ENCODE assay signal across 18 cellular contexts in genomic region chr4:105369988-105370387, GRCh38.
A peak's percentile ranks its signal among the peaks of the same experiment; 100 is the strongest.
DNase-seq lines count a peak whose midpoint lies in the region; TF ChIP-seq lines count a peak whose summit lies in the region.
"Had no signal": no experiment of that assay in that cellular context is flagged by ENCODE, and none has a peak within 500 bp of the region (broad histone marks: within the 10 kb centered on the region; RNA-seq: fewer than 3 reads in every experiment).

No MANE protein-coding gene starts in this region.

- in situ Hi-C loops in brain microvascular endothelial cell (cut with HindIII; ENCODE audit: low pct_ligation_motif_present, low sequenced_read_pairs): no loop called here

- DNase-seq in AG04449 (ENCODE audit: low read depth, low spot score) (peak; percentile 36), HCEC 1CT (peak; percentile 55), brain microvascular endothelial cell (no peak), fibroblast of pulmonary artery (ENCODE audit: low read depth) (peak; percentile 23), retina (no peak), NAMALWA (ENCODE audit: low spot score) (no peak), NCI-H446 treated with DMSO at 0.1 percent for 48 hours (lab: John Stamatoyannopoulos, UW) (no peak)
- DNase-seq in activated naive CD4-positive, alpha-beta T cell treated with Interleukin-2 at 50 U/mL for 16 hours: no peak
- DNase-seq: C1 segment of cervical spinal cord, DND-41, KG1, NCI-H1092, NCI-H146, NCI-H2081, NCI-H524, OCI-M1, RPMI8226 had no signal

- no peaks in the 10 kb centered on the region for H3K27me3 ChIP-seq in brain microvascular endothelial cell (replicated peaks)

- no peak overlapping the region for H3K4me3 ChIP-seq in AG04449 (ENCODE audit: low read depth, low read length)
- H3K4me3 ChIP-seq in brain microvascular endothelial cell (ENCODE audit: low read depth, low read length): no peak overlapping the region
- no peak overlapping the region for H3K4me3 ChIP-seq in fibroblast of pulmonary artery (replicated peaks; ENCODE audit: low read depth, low read length)

- TF ChIP-seq CTCF in AG04449 (IDR thresholded peaks at IDR 0.05; ENCODE audit: insufficient read depth, low read length, missing control alignments): no peak
- TF ChIP-seq CTCF in brain microvascular endothelial cell (IDR thresholded peaks at IDR 0.05; ENCODE audit: low read depth, low read length, missing control alignments): no peak
- no peak for TF ChIP-seq CTCF in fibroblast of pulmonary artery (IDR thresholded peaks at IDR 0.05; ENCODE audit: low read length, missing control alignments)

- CTCF ChIA-PET in AG04449 (lab: Yijun Ruan, JAX): interaction anchor here (1.4 kb wide), 1 partner anchor 31 kb away, joined by 3 read pairs; no protein-coding TSS in a partner anchor

- no peaks in the 10 kb centered on the region for H3K36me3 ChIP-seq in brain microvascular endothelial cell (replicated peaks)

- H3K27ac ChIP-seq in brain microvascular endothelial cell: peak overlapping the region; percentile 36
- H3K27ac ChIP-seq: 22Rv1 had no signal

- POLR2A ChIA-PET in AG04449 (lab: Yijun Ruan, JAX): no interaction called here

Comparison
In these comparisons a context has a peak if more than half of its experiments do, and no peak if none do; other contexts are left out.
1. DNase-seq: peak in AG04449 (single experiment), HCEC 1CT (single experiment) and fibroblast of pulmonary artery (single experiment); none in brain microvascular endothelial cell (single experiment), retina (single experiment), NAMALWA (single experiment), activated naive CD4-positive, alpha-beta T cell treated with Interleukin-2 at 50 U/mL for 16 hours (single experiment) and NCI-H446 treated with DMSO at 0.1 percent for 48 hours (single experiment).